10 cellular contexts compared by ENCODE assay signal in the genomic region with DNA sequence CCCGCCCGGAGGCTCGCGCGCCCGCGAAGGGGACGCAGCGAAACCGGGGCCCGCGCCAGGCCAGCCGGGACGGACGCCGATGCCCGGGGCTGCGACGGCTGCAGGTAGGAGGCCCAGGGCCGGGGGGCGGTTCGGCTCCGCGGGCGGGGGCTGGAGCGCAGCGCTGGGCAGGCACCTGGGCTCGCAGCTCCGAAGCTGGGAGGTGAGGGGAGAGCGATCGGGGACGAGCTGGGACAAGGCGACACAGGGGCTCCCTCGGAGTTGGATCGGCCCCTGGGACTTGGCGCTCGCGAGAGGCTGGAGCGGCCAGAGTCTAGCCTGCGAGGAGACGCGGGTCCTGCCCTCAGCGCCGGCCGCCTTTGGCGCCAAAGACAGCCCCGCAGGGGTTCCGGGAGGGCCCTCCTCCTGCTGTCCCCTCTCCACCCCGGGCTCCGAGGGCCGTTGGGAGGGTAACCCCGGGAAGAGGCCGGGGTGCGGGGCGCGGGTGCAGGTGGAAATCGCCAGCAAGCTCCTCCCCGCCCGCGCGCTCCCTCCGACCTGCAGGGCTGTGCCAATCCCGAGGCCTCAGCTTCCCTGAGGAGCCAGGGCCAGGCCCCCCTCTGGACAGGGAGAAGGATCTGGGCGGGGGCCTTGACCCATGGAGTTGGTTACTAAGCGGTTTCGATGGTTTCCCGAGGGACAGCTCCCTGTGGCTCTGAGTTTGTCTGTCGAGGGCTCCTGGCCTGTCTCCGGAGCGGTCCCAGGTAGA. TPM values are rescaled to one million over a fixed set of nuclear protein-coding genes. Genes with fewer than 3 reads are reported as not detected.
DNase-seq lines count a peak whose midpoint lies in the region; ATAC-seq and TF ChIP-seq lines count a peak whose summit lies in the region.
"Had no signal": no experiment of that assay in that cellular context is flagged by ENCODE, and none has a peak within 500 bp of the region (broad histone marks: within the 10 kb centered on the region; RNA-seq: fewer than 3 reads in every experiment).

No MANE protein-coding gene starts in this region.

- H3K27me3 ChIP-seq in HUES64 (ENCODE audit: insufficient read depth, low read length) (peaks cover 83% of the 10 kb centered on the region), colonic mucosa (peaks cover 53% of the 10 kb centered on the region), prostate gland (replicated peaks; ENCODE audit: insufficient read depth) (peaks cover 13% of the 10 kb centered on the region)

- H3K9ac ChIP-seq in HUES64 (ENCODE audit: low read depth, low read length): no peak overlapping the region
- H3K9ac ChIP-seq in colonic mucosa (ENCODE audit: low read depth in 2 of 2, low read length in 2 of 2): no peak overlapping the region

- TF ChIP-seq CTCF in colonic mucosa (IDR thresholded peaks at IDR 0.05) (no peak), prostate gland (IDR thresholded peaks at IDR 0.05) (no peak)

- H3K36me3 ChIP-seq in HUES64 (ENCODE audit: insufficient read depth, low read length) (no peaks in the 10 kb centered on the region), colonic mucosa (no peaks in the 10 kb centered on the region), prostate gland (no peaks in the 10 kb centered on the region)

- DNase-seq in NCI-H1092 treated with DMSO at 0.1 percent for 48 hours (lab: John Stamatoyannopoulos, UW) (peak; percentile 21), NCI-H1092 (lab: John Stamatoyannopoulos, UW) (no peak), colonic mucosa (no peak), prostate gland (ENCODE audit: low spot score) (no peak), T-helper 9 cell (no peak)
- DNase-seq in activated CD4-positive, CD25-positive, alpha-beta regulatory T cell treated with anti-CD3 and anti-CD28 coated beads, Interleukin-2, amount 50 U/mL, for 72 hours: no peak
- DNase-seq: ACHN had no signal

- H3K4me1 ChIP-seq in HUES64 (ENCODE audit: insufficient read depth, low read length) (peaks cover 5% of the 10 kb centered on the region), colonic mucosa (peaks cover 4% of the 10 kb centered on the region), prostate gland (replicated peaks) (peaks cover 8% of the 10 kb centered on the region)

- peak overlapping the region; percentile 48 for H3K4me3 ChIP-seq in HUES64 (ENCODE audit: low read length)
- peak overlapping the region; percentile 25 for H3K4me3 ChIP-seq in colonic mucosa
- peak overlapping the region; percentile 24 to 47 for H3K4me3 ChIP-seq in prostate gland

- WGBS in HUES64: 1% methylated on average over 70 of the region's 70 CpGs
- 10% methylated on average over 39 of the region's 70 CpGs for WGBS in prostate gland

- ATAC-seq in HG02623 (IDR thresholded peaks at IDR 0.05; ENCODE audit: unreplicated experiment): no peak

- TF ChIP-seq POLR2A in prostate gland (IDR thresholded peaks at IDR 0.05): no peak

- H3K27ac ChIP-seq in HUES64 (ENCODE audit: low read depth, low read length) (no peak overlapping the region), colonic mucosa (no peak overlapping the region), prostate gland (no peak overlapping the region)

- H3K9me3 ChIP-seq in HUES64 (ENCODE audit: insufficient read depth, low read depth, low read length) (no peaks in the 10 kb centered on the region), colonic mucosa (no peaks in the 10 kb centered on the region), prostate gland (no peaks in the 10 kb centered on the region)

- intact Hi-C loops in colonic mucosa (cut with DNase I): no loop called here
- intact Hi-C loops in prostate gland (cut with DNase I): no loop called here

RNA-seq across cellular contexts. Expression of a gene that starts 0.4 kb away (rescaled TPM):
- polyA plus RNA-seq in HUES64 (2013, experiment 1 of 2): 0.65 TPM
- 0.76 TPM for polyA plus RNA-seq in HUES64 (2013, experiment 2 of 2)
- total RNA-seq in colonic mucosa (under 1 TPM; 0.29 to 0.42 TPM), prostate gland (10 to 100 TPM in 1 of 2 donors, 1 to 10 TPM in 1; 5.1 to 15.1 TPM)
- total RNA-seq: mononuclear cell had no signal

RNA-seq across cellular contexts. Expression of a gene that starts 2.8 kb away (rescaled TPM):
- polyA plus RNA-seq in HUES64 (2013, experiment 1 of 2): 18.2 TPM
- 18.1 TPM for polyA plus RNA-seq in HUES64 (2013, experiment 2 of 2)
- 10 to 100 TPM; 19.9 to 24.2 TPM for total RNA-seq in colonic mucosa
- total RNA-seq in prostate gland: 10 to 100 TPM; 22.3 to 39.5 TPM

RNA-seq across cellular contexts. Expression of a gene that starts 27.9 kb away (rescaled TPM):
- 22.5 TPM for polyA plus RNA-seq in HUES64 (2013, experiment 1 of 2)
- polyA plus RNA-seq in HUES64 (2013, experiment 2 of 2): 22.6 TPM
- total RNA-seq in colonic mucosa: 10 to 100 TPM; 63.0 to 81.5 TPM
- 10 to 100 TPM; 26.4 to 35.0 TPM for total RNA-seq in prostate gland

RNA-seq across cellular contexts. Expression of a gene that starts 41.4 kb away (rescaled TPM):
- 5.6 TPM for polyA plus RNA-seq in HUES64 (2013, experiment 1 of 2)
- polyA plus RNA-seq in HUES64 (2013, experiment 2 of 2): 7.3 TPM
- total RNA-seq in colonic mucosa (1 to 10 TPM; 5.2 to 6.4 TPM), prostate gland (10 to 100 TPM; 67.3 to 82.5 TPM)

Comparison
In these comparisons a context has a peak if more than half of its experiments do, and no peak if none do; other contexts are left out.
1. RNA of a gene that starts 0.4 kb away (total RNA-seq): 5.1 to 15.1 TPM in prostate gland; 0.29 to 0.42 TPM in colonic mucosa; every median in the first group is over 4 times any median in the second.
2. Peak in every context shown above with its lines, with median percentiles within 50 percentile points of each other: H3K4me3 ChIP-seq.